ENCODE assay signal across 14 cellular contexts in genomic region chr3:34277110-34277509, GRCh38.
"Had no signal": no experiment of that assay in that cellular context is flagged by ENCODE, and none has a peak within 500 bp of the region (broad histone marks: within the 10 kb centered on the region; RNA-seq: fewer than 3 reads in every experiment).

No MANE protein-coding gene starts in this region.

- H3K36me3 ChIP-seq: esophagus squamous epithelium, lower lobe of right lung had no signal

- H2AFZ ChIP-seq: parathyroid adenoma had no signal

- H3K9me3 ChIP-seq: esophagus squamous epithelium, lower lobe of right lung had no signal

- H3K4me3 Mint-ChIP-seq: mesothelial cell of epicardium; stimulated activated naive CD8-positive, alpha-beta T cell treated with anti-CD3 and anti-CD28 coated beads, Interleukin-15, amount 100 ng/mL, for 72 hours had no signal

- H3K36me3 Mint-ChIP-seq: activated naive CD4-positive, alpha-beta T cell treated with anti-CD3 and anti-CD28 coated beads, Interleukin-2, amount 50 U/mL, for 72 hours; mesothelial cell of epicardium had no signal

- H3K27ac ChIP-seq: esophagus squamous epithelium, lower lobe of right lung, parathyroid adenoma had no signal

- H3K4me3 ChIP-seq: esophagus squamous epithelium, lower lobe of right lung had no signal

- ATAC-seq: left cardiac atrium; lower lobe of right lung; stimulated activated naive CD8-positive, alpha-beta T cell treated with anti-CD3 and anti-CD28 coated beads, Interleukin-15, amount 100 ng/mL, for 72 hours had no signal

- H3K4me1 Mint-ChIP-seq: stimulated activated naive CD8-positive, alpha-beta T cell treated with anti-CD3 and anti-CD28 coated beads, Interleukin-15, amount 100 ng/mL, for 72 hours had no signal

- H3K27ac Mint-ChIP-seq: activated naive CD4-positive, alpha-beta T cell treated with anti-CD3 and anti-CD28 coated beads, Interleukin-2, amount 50 U/mL, for 72 hours; mesothelial cell of epicardium; stimulated activated naive CD8-positive, alpha-beta T cell treated with anti-CD3 and anti-CD28 coated beads, Interleukin-15, amount 100 ng/mL, for 72 hours had no signal

- DNase-seq: activated CD4-positive, alpha-beta T cell treated with anti-CD3 and anti-CD28 coated beads, Interleukin-2, amount 50 U/mL, for 1 hour; activated CD4-positive, CD25-positive, alpha-beta regulatory T cell; activated T-cell treated with anti-CD3 and anti-CD28 coated beads for 4 hours; amygdala; esophagus squamous epithelium; foreskin fibroblast; left cardiac atrium; lower lobe of right lung; retina; stimulated activated CD4-positive, alpha-beta T cell treated with anti-CD3 and anti-CD28 coated beads, Interleukin-4, amount 100 ng/mL, for 4 hours; stimulated activated naive CD8-positive, alpha-beta T cell treated with anti-CD3 and anti-CD28 coated beads, Interleukin-15, amount 100 ng/mL, for 72 hours had no signal

- H3K4me1 ChIP-seq: esophagus squamous epithelium, lower lobe of right lung, parathyroid adenoma had no signal

- H3K79me2 ChIP-seq: parathyroid adenoma had no signal

- H3K27me3 ChIP-seq: esophagus squamous epithelium had no signal

- H3K9ac ChIP-seq: parathyroid adenoma had no signal
